Comparison of ENCODE assay signal across 8 cellular contexts in the genomic region with DNA sequence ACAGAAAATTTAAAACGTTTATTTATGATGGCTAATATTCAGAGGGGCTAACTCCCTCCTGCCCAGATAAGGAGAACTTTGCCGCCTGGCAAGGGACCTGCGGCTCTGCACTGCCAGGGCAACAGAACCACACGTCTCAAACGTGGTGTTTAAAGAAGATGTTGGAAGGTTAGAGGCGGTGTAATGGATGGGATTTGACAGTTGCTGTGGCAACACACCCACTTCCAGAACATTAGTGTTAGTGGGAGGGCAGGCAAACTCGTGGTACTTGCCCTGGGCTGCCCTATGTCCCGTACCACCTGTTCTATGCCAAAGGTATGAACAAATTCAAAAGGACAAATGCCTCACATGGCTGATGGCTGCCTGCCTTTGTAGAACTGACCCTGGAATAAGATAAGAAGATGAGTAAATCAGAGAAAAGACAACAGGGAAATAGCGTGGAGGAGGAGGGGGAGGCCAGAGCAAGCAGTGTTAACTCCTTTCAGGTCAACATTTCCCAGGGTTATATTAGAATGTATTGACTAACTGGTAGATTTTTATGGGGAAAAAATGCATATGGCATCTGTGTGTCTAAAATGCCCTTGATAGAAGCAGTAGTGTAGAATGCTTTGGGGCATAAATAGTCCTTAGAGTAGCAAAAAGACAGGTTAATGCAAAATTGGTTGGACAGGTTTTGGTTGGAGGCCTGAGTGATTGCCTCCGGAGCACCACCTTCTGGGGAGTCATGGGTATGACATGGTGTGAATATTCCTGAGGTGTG. TPM values are rescaled to one million over a fixed set of nuclear protein-coding genes. Genes with fewer than 3 reads are reported as not detected.
A peak's percentile ranks its signal among the peaks of the same experiment; 100 is the strongest.
DNase-seq lines count a peak whose midpoint lies in the region; ATAC-seq and TF ChIP-seq lines count a peak whose summit lies in the region.

No MANE protein-coding gene starts in this region.

- H3K4me3 Mint-ChIP-seq in GM23338 = no peak overlapping the region
- no peak overlapping the region for H3K4me3 Mint-ChIP-seq in activated naive CD8-positive, alpha-beta T cell treated with anti-CD3 and anti-CD28 coated beads, Interleukin-2, amount 10 ng/mL, durations not matched to agents 7 days and 5 days

- H3K4me3 ChIP-seq in GM23338 (no peak overlapping the region), sigmoid colon (no peak overlapping the region)

- no peaks in the 10 kb centered on the region for H3F3A ChIP-seq in GM23338 (replicated peaks; ENCODE audit: low read depth)

- H3K36me3 ChIP-seq in GM23338 (ENCODE audit: insufficient read depth) (no peaks in the 10 kb centered on the region), sigmoid colon (peaks cover 0 to 7% (median 2%) of the 10 kb centered on the region in 4 donors)

- no peak for TF ChIP-seq POLR2A in sigmoid colon (IDR thresholded peaks at IDR 0.05)

- H3K27ac ChIP-seq in GM23338 (ENCODE audit: low read depth) = no peak overlapping the region
- peak overlapping the region; percentile 1 to 82 (median 38) for H3K27ac ChIP-seq in sigmoid colon

- H3K4me1 Mint-ChIP-seq in GM23338 = no peaks in the 10 kb centered on the region
- H3K4me1 Mint-ChIP-seq in activated naive CD8-positive, alpha-beta T cell treated with anti-CD3 and anti-CD28 coated beads, Interleukin-2, amount 10 ng/mL, durations not matched to agents 7 days and 5 days = peaks cover 1% of the 10 kb centered on the region

- TF ChIP-seq CTCF in GM23338 (conservative IDR thresholded peaks at IDR 0.05; ENCODE audit: low read depth in 2 of 2) (peak; percentile 70 to 83), LNCAP (IDR thresholded peaks at IDR 0.05) (peak; percentile 74), sigmoid colon (IDR thresholded peaks at IDR 0.05) (peak; percentile 77 to 88 (median 78))

- DNase-seq in EL (peak; percentile 37), GM23338 (ENCODE audit: low spot score) (peak; percentile 79), SKM-1 (lab: John Stamatoyannopoulos, UW; ENCODE audit: unreplicated experiment) (peak; percentile 41), left cardiac atrium (peak; percentile 48), sigmoid colon (peak; percentile 82), GF-D8 (lab: John Stamatoyannopoulos, UW) (no peak)
- peak; percentile 48 for DNase-seq in activated naive CD8-positive, alpha-beta T cell treated with anti-CD3 and anti-CD28 coated beads, Interleukin-2, amount 10 ng/mL, durations not matched to agents 7 days and 5 days

- intact Hi-C loops in left cardiac atrium (cut with DNase I) (loop anchor here in 1 of 2 donors (2.0 kb wide), 1 partner anchor 29 kb away; no protein-coding TSS in a partner anchor), sigmoid colon (cut with DNase I) (loop anchor here (1.0 to 5.0 kb wide), 4 partner anchors 30 to 867 kb away; no protein-coding TSS in a partner anchor)

- H3K27ac Mint-ChIP-seq in GM23338 = no peak overlapping the region
- no peak overlapping the region for H3K27ac Mint-ChIP-seq in activated naive CD8-positive, alpha-beta T cell treated with anti-CD3 and anti-CD28 coated beads, Interleukin-2, amount 10 ng/mL, durations not matched to agents 7 days and 5 days

- H3K9me2 ChIP-seq in GM23338 (ENCODE audit: insufficient read depth) = 0 out of 2 replicates have a peak, but pooled peaks cover 5% of the 10 kb centered on the region

- H4K20me1 ChIP-seq in GM23338 (replicated peaks; ENCODE audit: insufficient read depth) = no peaks in the 10 kb centered on the region

- H3K36me3 Mint-ChIP-seq in GM23338 (ENCODE audit: low read depth) = no peaks in the 10 kb centered on the region
- no peaks in the 10 kb centered on the region for H3K36me3 Mint-ChIP-seq in activated naive CD8-positive, alpha-beta T cell treated with anti-CD3 and anti-CD28 coated beads, Interleukin-2, amount 10 ng/mL, durations not matched to agents 7 days and 5 days

- no peaks in the 10 kb centered on the region for H3K9me3 ChIP-seq in sigmoid colon

- POLR2A ChIA-PET in activated naive CD8-positive, alpha-beta T cell treated with anti-CD3 and anti-CD28 coated beads, Interleukin-2, amount 10 ng/mL, durations not matched to agents 7 days and 5 days (lab: Charles Lee) = no interaction called here

- no peaks in the 10 kb centered on the region for H3K27me3 ChIP-seq in GM23338 (ENCODE audit: insufficient read depth)
- no peaks in the 10 kb centered on the region for H3K27me3 ChIP-seq in sigmoid colon

- H3K9me3 Mint-ChIP-seq in GM23338 = no peaks in the 10 kb centered on the region
- H3K9me3 Mint-ChIP-seq in activated naive CD8-positive, alpha-beta T cell treated with anti-CD3 and anti-CD28 coated beads, Interleukin-2, amount 10 ng/mL, durations not matched to agents 7 days and 5 days = no peaks in the 10 kb centered on the region

- H3K79me2 ChIP-seq in GM23338 (replicated peaks; ENCODE audit: insufficient read depth) = no peaks in the 10 kb centered on the region

- WGBS in sigmoid colon, 2 donors = 63 to 67% methylated on average over 10 of the region's 10 CpGs

- H3K27me3 Mint-ChIP-seq in GM23338 (ENCODE audit: insufficient read depth, low read depth, poor library complexity) = no peaks in the 10 kb centered on the region
- peaks cover 7% of the 10 kb centered on the region for H3K27me3 Mint-ChIP-seq in activated naive CD8-positive, alpha-beta T cell treated with anti-CD3 and anti-CD28 coated beads, Interleukin-2, amount 10 ng/mL, durations not matched to agents 7 days and 5 days

- ATAC-seq in GM23338 (peak; percentile 95), left cardiac atrium (peak; percentile 86 to 90)
- ATAC-seq in activated naive CD8-positive, alpha-beta T cell treated with anti-CD3 and anti-CD28 coated beads, Interleukin-2, amount 10 ng/mL, durations not matched to agents 7 days and 5 days (ENCODE audit: low read depth) = peak; percentile 56

- peak overlapping the region; percentile 7; the same call in 1 of the 2 replicates for H2AFZ ChIP-seq in GM23338

- H3K4me1 ChIP-seq in GM23338 (ENCODE audit: insufficient read depth) (no peaks in the 10 kb centered on the region), sigmoid colon (peaks cover 0 to 32% (median 24%) of the 10 kb centered on the region in 4 donors)

- TF ChIP-seq EP300 in sigmoid colon (IDR thresholded peaks at IDR 0.05) = no peak

- no peak overlapping the region for H3K4me2 ChIP-seq in GM23338

TF ChIP-seq in GM23338, 12 proteins besides CTCF, POLR2A, EP300 and RAD21 (continues in another document):
- TF ChIP-seq CREB1 (CRISPR knock-in tag; IDR thresholded peaks at IDR 0.05; ENCODE audit: low read depth) = no peak
- no peak for TF ChIP-seq NANOG (IDR thresholded peaks at IDR 0.05; ENCODE audit: borderline replicate concordance)
- no peak for TF ChIP-seq POLR2AphosphoS5 (IDR thresholded peaks at IDR 0.05; ENCODE audit: low read depth)
- no peak for TF ChIP-seq ZNF114 (CRISPR knock-in tag; IDR thresholded peaks at IDR 0.05)

RNA-seq across cellular contexts. Expression of a gene that starts 30.8 kb away (rescaled TPM):
- 0.28 and 0.35 TPM in 2 replicates for total RNA-seq in GM23338 (2014; rRNA removed; shearing (Covaris generic))
- polyA plus RNA-seq in GM23338 (2016; fragmentation: Nextera tagmentation; extraction: Ambion mirVana) (0.07 TPM in 1 of 2 replicates, not detected in the other), sigmoid colon (1 to 10 TPM in 2 of 3 donors, under 1 TPM in 1; 0.92 to 3.1 (median 3.0) TPM)
- total RNA-seq in activated naive CD8-positive, alpha-beta T cell treated with anti-CD3 and anti-CD28 coated beads, Interleukin-2, amount 10 ng/mL, durations not matched to agents 7 days and 5 days = 1 to 10 TPM in 1 of 2 experiments, under 1 TPM in 1; 0.67 to 1.3 TPM
- total RNA-seq in left cardiac atrium (10 to 100 TPM; 36.7 to 36.8 TPM), sigmoid colon (10 to 100 TPM; 41.7 to 54.0 (median 49.4) TPM)

Comparison
In these comparisons a context has a peak if more than half of its experiments do, and no peak if none do; other contexts are left out.
1. RNA of a gene that starts 30.8 kb away (total RNA-seq): 41.7 to 54.0 TPM in sigmoid colon and 36.7 to 36.8 TPM in left cardiac atrium; 0.67 to 1.3 TPM in activated naive CD8-positive, alpha-beta T cell treated with anti-CD3 and anti-CD28 coated beads, Interleukin-2, amount 10 ng/mL, durations not matched to agents 7 days and 5 days and 0.28 to 0.35 TPM in GM23338; every median in the first group is over 10 times any median in the second.
2. Peak in every context shown above with its lines, with median percentiles within 50 percentile points of each other: ATAC-seq and CTCF ChIP-seq.